In genomic region chr21:14900058-14900457, GRCh38 we compare ENCODE assay signal across 16 cellular contexts.
A peak's percentile ranks its signal among the peaks of the same experiment; 100 is the strongest.
DNase-seq lines count a peak whose midpoint lies in the region; ATAC-seq and FAIRE-seq lines count a peak whose summit lies in the region.
"Had no signal": no experiment of that assay in that cellular context is flagged by ENCODE, and none has a peak within 500 bp of the region (broad histone marks: within the 10 kb centered on the region; RNA-seq: fewer than 3 reads in every experiment).

No MANE protein-coding gene starts in this region.

- CTCF ChIA-PET in activated CD4-positive, alpha-beta memory T cell treated with anti-CD3 and anti-CD28 coated beads, Interleukin-2, amount 10 ng/mL, durations not matched to agents 7 days and 5 days (lab: Charles Lee) = no interaction called here
- CTCF ChIA-PET in T-cell (lab: Charles Lee) = no interaction called here

- POLR2A ChIA-PET in activated CD4-positive, alpha-beta memory T cell treated with anti-CD3 and anti-CD28 coated beads, Interleukin-2, amount 10 ng/mL, durations not matched to agents 7 days and 5 days (lab: Charles Lee) = no interaction called here
- POLR2A ChIA-PET in T-cell (lab: Charles Lee) = no interaction called here

- H3K27ac Mint-ChIP-seq in dendritic cell treated with granulocyte-macrophage colony-stimulating factor and Interleukin-4, amounts not matched to agents 40 ng/mL and 50 ng/mL, for 4 days = peak overlapping the region; percentile 60
- no peak overlapping the region for H3K27ac Mint-ChIP-seq in activated CD4-positive, alpha-beta memory T cell treated with anti-CD3 and anti-CD28 coated beads, Interleukin-2, amount 10 ng/mL, durations not matched to agents 7 days and 5 days
- no peak overlapping the region for H3K27ac Mint-ChIP-seq in T-cell
- H3K27ac Mint-ChIP-seq: CD14-positive monocyte; natural killer cell treated with Interleukin-12 subunit alpha and Interleukin-12 subunit beta and Interleukin-15 and Interleukin-18, amount 100 ng/mL, for 72 hours had no signal

- no peak for ATAC-seq in GM18870 (IDR thresholded peaks at IDR 0.05; ENCODE audit: unreplicated experiment)
- no peak for ATAC-seq in T-cell (replicated peaks in 1 of 4)
- ATAC-seq: left cardiac atrium; natural killer cell treated with Interleukin-12 subunit alpha and Interleukin-12 subunit beta and Interleukin-15 and Interleukin-18, amount 100 ng/mL, for 72 hours had no signal

- peaks cover 5% of the 10 kb centered on the region for H3K4me1 Mint-ChIP-seq in dendritic cell treated with granulocyte-macrophage colony-stimulating factor and Interleukin-4, amounts not matched to agents 40 ng/mL and 50 ng/mL, for 4 days (ENCODE audit: low read depth)
- H3K4me1 Mint-ChIP-seq in activated CD4-positive, alpha-beta memory T cell treated with anti-CD3 and anti-CD28 coated beads, Interleukin-2, amount 10 ng/mL, durations not matched to agents 7 days and 5 days = peaks cover 15% of the 10 kb centered on the region
- H3K4me1 Mint-ChIP-seq in T-cell = no peaks in the 10 kb centered on the region
- H3K4me1 Mint-ChIP-seq: CD14-positive monocyte had no signal

- peak; percentile 31 for FAIRE-seq in HTR-8/SVneo (lab: Jason Lieb, UNC)

- no peaks in the 10 kb centered on the region for H3K36me3 Mint-ChIP-seq in dendritic cell treated with granulocyte-macrophage colony-stimulating factor and Interleukin-4, amounts not matched to agents 40 ng/mL and 50 ng/mL, for 4 days (ENCODE audit: low read depth)
- no peaks in the 10 kb centered on the region for H3K36me3 Mint-ChIP-seq in activated CD4-positive, alpha-beta memory T cell treated with anti-CD3 and anti-CD28 coated beads, Interleukin-2, amount 10 ng/mL, durations not matched to agents 7 days and 5 days (ENCODE audit: low read depth)
- H3K36me3 Mint-ChIP-seq in T-cell = no peaks in the 10 kb centered on the region
- H3K36me3 Mint-ChIP-seq: CD14-positive monocyte; natural killer cell treated with Interleukin-12 subunit alpha and Interleukin-12 subunit beta and Interleukin-15 and Interleukin-18, amount 100 ng/mL, for 72 hours had no signal

- no peak overlapping the region for H3K4me3 Mint-ChIP-seq in dendritic cell treated with granulocyte-macrophage colony-stimulating factor and Interleukin-4, amounts not matched to agents 40 ng/mL and 50 ng/mL, for 4 days
- no peak overlapping the region for H3K4me3 Mint-ChIP-seq in activated CD4-positive, alpha-beta memory T cell treated with anti-CD3 and anti-CD28 coated beads, Interleukin-2, amount 10 ng/mL, durations not matched to agents 7 days and 5 days
- H3K4me3 Mint-ChIP-seq in T-cell = no peak overlapping the region
- H3K4me3 Mint-ChIP-seq: activated T-cell treated with anti-CD3 and anti-CD28 coated beads, Interleukin-2, amount 50 U/mL, for 24 hours; CD14-positive monocyte; natural killer cell treated with Interleukin-12 subunit alpha and Interleukin-12 subunit beta and Interleukin-15 and Interleukin-18, amount 100 ng/mL, for 72 hours had no signal

- no peaks in the 10 kb centered on the region for H3K27me3 Mint-ChIP-seq in dendritic cell treated with granulocyte-macrophage colony-stimulating factor and Interleukin-4, amounts not matched to agents 40 ng/mL and 50 ng/mL, for 4 days
- no peaks in the 10 kb centered on the region for H3K27me3 Mint-ChIP-seq in activated CD4-positive, alpha-beta memory T cell treated with anti-CD3 and anti-CD28 coated beads, Interleukin-2, amount 10 ng/mL, durations not matched to agents 7 days and 5 days
- H3K27me3 Mint-ChIP-seq in T-cell = no peaks in the 10 kb centered on the region
- H3K27me3 Mint-ChIP-seq: activated T-cell treated with anti-CD3 and anti-CD28 coated beads, Interleukin-2, amount 50 U/mL, for 24 hours; natural killer cell treated with Interleukin-12 subunit alpha and Interleukin-12 subunit beta and Interleukin-15 and Interleukin-18, amount 100 ng/mL, for 72 hours had no signal

- DNase-seq in DMS53 treated with DMSO at 0.1 percent for 48 hours (lab: John Stamatoyannopoulos, UW; ENCODE audit: unreplicated experiment) = peak; percentile 16
- peak; percentile 40 for DNase-seq in HTR-8/SVneo (ENCODE audit: insufficient read length, low spot score)
- DNase-seq in myocyte (ENCODE audit: low read depth) = peak; percentile 64
- DNase-seq in activated CD4-positive, alpha-beta memory T cell treated with anti-CD3 and anti-CD28 coated beads, Interleukin-2, amount 10 ng/mL, durations not matched to agents 7 days and 5 days = no peak
- DNase-seq in T-cell = no peak
- no peak for DNase-seq in cortex of kidney (lab: John Stamatoyannopoulos, UW)
- DNase-seq: activated T-cell treated with anti-CD3 and anti-CD28 coated beads, Interleukin-2, amount 50 U/mL, for 24 hours; amniotic stem cell; GDM1; GOT3; left cardiac atrium; NCI-H2171 had no signal

- intact Hi-C loops in dendritic cell treated with granulocyte-macrophage colony-stimulating factor and Interleukin-4, amounts not matched to agents 40 ng/mL and 50 ng/mL, for 4 days (cut with micrococcal nuclease) = no loop called here

- no peaks in the 10 kb centered on the region for H3K9me3 Mint-ChIP-seq in dendritic cell treated with granulocyte-macrophage colony-stimulating factor and Interleukin-4, amounts not matched to agents 40 ng/mL and 50 ng/mL, for 4 days
- no peaks in the 10 kb centered on the region for H3K9me3 Mint-ChIP-seq in activated CD4-positive, alpha-beta memory T cell treated with anti-CD3 and anti-CD28 coated beads, Interleukin-2, amount 10 ng/mL, durations not matched to agents 7 days and 5 days
- no peaks in the 10 kb centered on the region for H3K9me3 Mint-ChIP-seq in T-cell
- H3K9me3 Mint-ChIP-seq: activated T-cell treated with anti-CD3 and anti-CD28 coated beads, Interleukin-2, amount 50 U/mL, for 24 hours had no signal

Comparison
In these comparisons a context has a peak if more than half of its experiments do, and no peak if none do; other contexts are left out.
1. DNase-seq: peak in DMS53 treated with DMSO at 0.1 percent for 48 hours (single experiment), HTR-8/SVneo (single experiment) and myocyte (single experiment); none in activated CD4-positive, alpha-beta memory T cell treated with anti-CD3 and anti-CD28 coated beads, Interleukin-2, amount 10 ng/mL, durations not matched to agents 7 days and 5 days (single experiment), T-cell (0 of 34) and cortex of kidney (single experiment).